36 cellular contexts compared by ENCODE assay signal in the genomic region with DNA sequence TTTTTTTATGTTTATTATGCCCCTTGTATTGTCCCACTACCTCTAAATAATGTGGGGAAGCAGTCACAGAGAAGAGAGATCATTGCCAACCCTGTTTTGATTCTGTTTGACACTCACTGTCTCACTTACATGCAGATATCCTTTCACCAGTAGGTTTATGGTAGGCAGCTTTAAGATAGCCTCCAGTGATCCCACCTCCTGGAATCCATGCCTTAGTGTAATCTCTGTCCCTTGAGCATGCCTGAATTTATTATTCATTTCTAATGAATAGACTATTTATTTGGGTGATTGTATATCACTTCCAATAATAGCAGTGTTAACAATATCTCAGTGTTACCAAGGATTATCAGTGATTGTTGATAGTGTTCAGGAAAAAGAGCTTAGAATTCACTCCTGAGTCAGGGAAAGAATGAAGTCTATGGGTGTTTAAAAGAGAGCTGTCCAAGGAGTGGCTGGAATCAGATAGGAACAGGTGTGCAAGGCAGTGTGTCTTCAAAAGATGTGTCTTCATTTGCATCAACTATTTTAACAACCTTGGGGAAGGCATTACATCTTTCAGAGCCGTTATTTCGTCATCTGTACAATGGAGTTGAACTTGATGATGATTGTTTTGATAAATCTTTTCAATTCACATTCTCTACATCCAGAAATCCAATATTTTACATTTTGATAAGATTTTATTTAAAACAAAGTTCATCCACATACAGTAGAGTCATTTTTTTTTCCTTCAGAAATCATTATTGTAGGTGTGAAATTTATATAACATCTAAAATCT. TPM values are rescaled to one million over a fixed set of nuclear protein-coding genes. Genes with fewer than 3 reads are reported as not detected.
A peak's percentile ranks its signal among the peaks of the same experiment; 100 is the strongest.
DNase-seq lines count a peak whose midpoint lies in the region; ATAC-seq, FAIRE-seq and TF ChIP-seq lines count a peak whose summit lies in the region.
"Had no signal": no experiment of that assay in that cellular context is flagged by ENCODE, and none has a peak within 500 bp of the region (broad histone marks: within the 10 kb centered on the region; RNA-seq: fewer than 3 reads in every experiment).

No MANE protein-coding gene starts in this region.

- DNase-seq in D721Med (ENCODE audit: insufficient read length, low spot score) (no peak), HFFc6 (no peak), neural progenitor cell (ENCODE audit: low spot score) (no peak), retina (no peak)
- DNase-seq: activated CD4-positive, alpha-beta T cell treated with anti-CD3 and anti-CD28 coated beads, Interleukin-2, amount 50 U/mL, for 4 hours; activated CD8-positive, alpha-beta memory T cell treated with anti-CD3 and anti-CD28 coated beads, Interleukin-2, amount 10 ng/mL, durations not matched to agents 7 days and 5 days; activated gamma-delta T cell; activated naive CD8-positive, alpha-beta T cell treated with anti-CD3 and anti-CD28 coated beads, Interleukin-2, amount 10 ng/mL, durations not matched to agents 7 days and 5 days; activated T-cell treated with anti-CD3 and anti-CD28 coated beads, Interleukin-2, amount 50 U/mL, for 4 hours; aorta; effector memory CD4-positive, alpha-beta T cell; GDM1; islet precursor cell; Karpas-422; left lung; MV-4-11; NCI-H146; NCI-H2107; NCI-H748 treated with DMSO at 0.1 percent for 48 hours; psoas muscle; stimulated activated CD4-positive, alpha-beta T cell treated with anti-CD3 and anti-CD28 coated beads, Interleukin-4, amount 100 ng/mL, for 1 hour; stomach; thyroid gland; uterus had no signal

- H3K4me3 Mint-ChIP-seq in HFFc6: no peak overlapping the region
- peak overlapping the region in 3 of 5 experiments; percentile 2 to 10 (median 3) for H3K4me3 Mint-ChIP-seq in brain
- no peak overlapping the region for H3K4me3 Mint-ChIP-seq in neural progenitor cell
- H3K4me3 Mint-ChIP-seq: activated CD8-positive, alpha-beta memory T cell treated with anti-CD3 and anti-CD28 coated beads, Interleukin-2, amount 10 ng/mL, durations not matched to agents 7 days and 5 days; activated naive CD8-positive, alpha-beta T cell treated with anti-CD3 and anti-CD28 coated beads, Interleukin-2, amount 10 ng/mL, durations not matched to agents 7 days and 5 days; activated T-cell treated with anti-CD3 and anti-CD28 coated beads, Interleukin-2, amount 50 U/mL, for 4 hours; mesothelial cell of epicardium; T-helper 1 cell treated with Interleukin-12 subunit alpha and Interleukin-12 subunit beta and Interleukin-4 antibody, amounts not matched to agents 30 μg/mL and 1 μg/mL, for 36 hours had no signal

- no peak overlapping the region for H3K9ac ChIP-seq in neural progenitor cell
- H3K9ac ChIP-seq: BLaER1, SK-N-SH had no signal

- no peak overlapping the region for H3K27ac ChIP-seq in neural progenitor cell
- H3K27ac ChIP-seq: BLaER1, cardiac muscle cell, coronary artery, epithelial cell of prostate, left lung, psoas muscle, stomach, thyroid gland, uterus had no signal

- H3K4me2 ChIP-seq in neural progenitor cell: peak overlapping the region; percentile 65
- H3K4me2 ChIP-seq: SK-N-SH had no signal

- peaks cover 72% of the 10 kb centered on the region for H4K20me1 ChIP-seq in neural progenitor cell (ENCODE audit: low read depth)

- no peaks in the 10 kb centered on the region for H3K9me3 ChIP-seq in neural progenitor cell (ENCODE audit: low read depth)
- H3K9me3 ChIP-seq: BLaER1, left lung, psoas muscle, SK-N-SH, stomach, thyroid gland, uterus had no signal

- H3K4me1 Mint-ChIP-seq in HFFc6 (ENCODE audit: low read depth) (peaks cover 50% of the 10 kb centered on the region), brain (peaks cover 82% of the 10 kb centered on the region), neural progenitor cell (peaks cover 44% of the 10 kb centered on the region)

- ATAC-seq in GM19455 (IDR thresholded peaks at IDR 0.05; ENCODE audit: unreplicated experiment): no peak
- ATAC-seq in GM19467 (IDR thresholded peaks at IDR 0.05; ENCODE audit: unreplicated experiment): no peak
- ATAC-seq: activated CD4-positive, CD25-positive, alpha-beta regulatory T cell treated with anti-CD3 and anti-CD28 coated beads, Interleukin-2, amount 50 U/mL, for 24 hours; activated CD8-positive, alpha-beta memory T cell treated with anti-CD3 and anti-CD28 coated beads, Interleukin-2, amount 10 ng/mL, durations not matched to agents 7 days and 5 days; activated T-cell treated with anti-CD3 and anti-CD28 coated beads, Interleukin-2, amount 50 U/mL, for 4 hours; left lung; psoas muscle had no signal

- H3K4me1 ChIP-seq in neural progenitor cell: peaks cover 58% of the 10 kb centered on the region
- H3K4me1 ChIP-seq: uterus had no signal

- H3K36me3 Mint-ChIP-seq in HFFc6 (ENCODE audit: low read depth): no peaks in the 10 kb centered on the region; the same call in 1 of the 2 replicates
- H3K36me3 Mint-ChIP-seq in brain: peaks cover 4% of the 10 kb centered on the region
- peaks cover 2% of the 10 kb centered on the region for H3K36me3 Mint-ChIP-seq in neural progenitor cell

- H3F3A ChIP-seq in neural progenitor cell (ENCODE audit: low read depth): peaks cover 29% of the 10 kb centered on the region

- TF ChIP-seq CTCF in D721Med (IDR thresholded peaks at IDR 0.05; ENCODE audit: insufficient read depth, missing control alignments): no peak
- no peak for TF ChIP-seq CTCF in HFFc6 (IDR thresholded peaks at IDR 0.05)
- no peak for TF ChIP-seq CTCF in brain (conservative IDR thresholded peaks at IDR 0.05)
- no peak for TF ChIP-seq CTCF in neural progenitor cell (IDR thresholded peaks at IDR 0.05)

- no peaks in the 10 kb centered on the region for H3K36me3 ChIP-seq in neural progenitor cell
- H3K36me3 ChIP-seq: BLaER1, cardiac muscle cell, left lung, stomach, thyroid gland, uterus had no signal

- H3K27me3 ChIP-seq in neural progenitor cell: no peaks in the 10 kb centered on the region
- H3K27me3 ChIP-seq: BLaER1, cardiac muscle cell, left lung, stomach, thyroid gland, uterus had no signal

- H3K4me3 ChIP-seq in neural progenitor cell: no peak overlapping the region
- H3K4me3 ChIP-seq: BLaER1, cardiac muscle cell, coronary artery, left lung, psoas muscle, stomach, thyroid gland, uterus had no signal

- no peak overlapping the region for H2AFZ ChIP-seq in neural progenitor cell (replicated peaks)

- peak; percentile 58 for FAIRE-seq in D721Med (lab: Jason Lieb, UNC)
- FAIRE-seq: TTC549 had no signal

- H3K9me3 Mint-ChIP-seq in HFFc6 (no peaks in the 10 kb centered on the region), brain (no peaks in the 10 kb centered on the region), neural progenitor cell (peaks cover 3% of the 10 kb centered on the region)
- H3K9me3 Mint-ChIP-seq: activated naive CD8-positive, alpha-beta T cell treated with anti-CD3 and anti-CD28 coated beads, Interleukin-2, amount 10 ng/mL, durations not matched to agents 7 days and 5 days; activated T-cell treated with anti-CD3 and anti-CD28 coated beads, Interleukin-2, amount 50 U/mL, for 4 hours; mesothelial cell of epicardium; T-helper 1 cell treated with Interleukin-12 subunit alpha and Interleukin-12 subunit beta and Interleukin-4 antibody, amounts not matched to agents 30 μg/mL and 1 μg/mL, for 36 hours had no signal

- H3K79me2 ChIP-seq in neural progenitor cell (ENCODE audit: low read depth): peaks cover 97% of the 10 kb centered on the region

- H3K27me3 Mint-ChIP-seq in HFFc6 (ENCODE audit: insufficient read depth) (no peaks in the 10 kb centered on the region), brain (no peaks in the 10 kb centered on the region), neural progenitor cell (ENCODE audit: insufficient read depth, low read depth) (no peaks in the 10 kb centered on the region)
- H3K27me3 Mint-ChIP-seq: activated naive CD8-positive, alpha-beta T cell treated with anti-CD3 and anti-CD28 coated beads, Interleukin-2, amount 10 ng/mL, durations not matched to agents 7 days and 5 days had no signal

- H3K27ac Mint-ChIP-seq in HFFc6: peak overlapping the region; percentile 80
- peak overlapping the region in 2 of 5 experiments; percentile 4 to 62 for H3K27ac Mint-ChIP-seq in brain
- no peak overlapping the region for H3K27ac Mint-ChIP-seq in neural progenitor cell
- H3K27ac Mint-ChIP-seq: activated CD8-positive, alpha-beta memory T cell treated with anti-CD3 and anti-CD28 coated beads, Interleukin-2, amount 10 ng/mL, durations not matched to agents 7 days and 5 days; activated naive CD8-positive, alpha-beta T cell treated with anti-CD3 and anti-CD28 coated beads, Interleukin-2, amount 10 ng/mL, durations not matched to agents 7 days and 5 days; mesothelial cell of epicardium; T-helper 1 cell treated with Interleukin-12 subunit alpha and Interleukin-12 subunit beta and Interleukin-4 antibody, amounts not matched to agents 30 μg/mL and 1 μg/mL, for 36 hours had no signal

RNA-seq across cellular contexts. Expression of a gene that starts 31.9 kb away (rescaled TPM):
- 10 to 100 TPM; 35.9 to 48.9 (median 43.5) TPM for total RNA-seq in HFFc6 (2021; fragmentation: NEBNext Ultra II Directional; extraction: Animal tissue kit (Norgen Biotek cat#: 25700))
- 76.0 TPM for polyA plus RNA-seq in brain (ENCODE audit: insufficient read depth, low read depth, low replicate concordance)
- 72.1 and 83.9 TPM in 2 replicates for total RNA-seq in neural progenitor cell (ENCODE audit: low replicate concordance)

RNA-seq across cellular contexts. Expression of a gene that starts 32.1 kb away (rescaled TPM):
- total RNA-seq in HFFc6 (2021; fragmentation: NEBNext Ultra II Directional; extraction: Animal tissue kit (Norgen Biotek cat#: 25700)): 1 to 10 TPM in 2 of 6 experiments, under 1 TPM in 4; 0.66 to 1.3 (median 0.84) TPM
- polyA plus RNA-seq in brain (ENCODE audit: insufficient read depth, low read depth, low replicate concordance): 0.64 TPM
- 4.2 and 9.3 TPM in 2 replicates for total RNA-seq in neural progenitor cell (ENCODE audit: low replicate concordance)
- total RNA-seq: activated CD8-positive, alpha-beta memory T cell treated with anti-CD3 and anti-CD28 coated beads, Interleukin-2, amount 10 ng/mL, durations not matched to agents 7 days and 5 days; activated naive CD8-positive, alpha-beta T cell treated with anti-CD3 and anti-CD28 coated beads, Interleukin-2, amount 10 ng/mL, durations not matched to agents 7 days and 5 days; psoas muscle had no signal

Comparison
In these comparisons a context has a peak if more than half of its experiments do, and no peak if none do; other contexts are left out.
1. H3K4me3 Mint-ChIP-seq: peak in brain (3 of 5); none in HFFc6 (single experiment) and neural progenitor cell (single experiment).